In the genomic region with DNA sequence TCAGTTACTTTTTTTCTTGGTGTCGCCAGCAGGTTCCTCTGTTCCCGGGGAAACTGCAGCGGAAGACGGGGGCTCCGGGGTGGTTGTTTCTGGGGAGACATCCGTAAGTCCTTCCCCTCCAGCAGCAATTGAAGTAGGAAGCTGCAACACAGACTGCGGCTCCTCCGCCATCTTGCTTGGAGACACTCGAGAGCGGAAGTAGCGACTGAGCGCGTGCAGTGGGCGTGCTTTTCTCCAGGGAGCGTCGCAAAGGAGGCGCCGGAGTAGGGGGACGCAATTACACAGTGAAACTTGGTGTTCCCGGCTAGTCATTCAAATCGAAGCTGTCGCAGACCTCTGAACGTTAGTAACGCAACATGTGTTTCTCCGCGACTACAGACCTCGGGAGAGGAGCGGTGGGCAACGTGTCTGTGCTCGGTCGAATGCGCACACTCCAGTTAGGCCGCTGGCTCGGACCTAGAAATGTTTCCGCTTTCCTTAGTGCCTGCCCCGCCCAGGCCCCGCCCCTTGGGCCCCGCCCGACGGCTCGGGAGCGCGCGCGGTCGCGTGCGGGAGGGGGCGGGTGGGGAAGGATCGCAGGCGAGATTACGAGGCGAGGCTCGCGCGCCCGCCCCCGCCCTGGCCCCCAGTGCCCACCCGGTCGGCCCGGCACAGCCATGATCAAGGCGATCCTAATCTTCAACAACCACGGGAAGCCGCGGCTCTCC, we compare ENCODE assay signal across 8 cellular contexts. TPM values are rescaled to one million over a fixed set of nuclear protein-coding genes. Genes with fewer than 3 reads are reported as not detected.
DNase-seq lines count a peak whose midpoint lies in the region; ATAC-seq and TF ChIP-seq lines count a peak whose summit lies in the region.

A gene (plus strand): TSS at position 554 of the 707 bp plus-strand sequence. CDS start 103 bp downstream, at position 657.
A gene (minus strand): TSS at position 184 of the 707 bp plus-strand sequence. CDS start 13 bp downstream, at position 171.

- H3K4me1 Mint-ChIP-seq in CD14-positive monocyte, result peaks cover 44% of the 10 kb centered on the region

- no peak for TF ChIP-seq CTCF in CD14-positive monocyte (IDR thresholded peaks at IDR 0.05)

- ATAC-seq in GM19395 (IDR thresholded peaks at IDR 0.05; ENCODE audit: unreplicated experiment) (peak; percentile 82), HG03558 (IDR thresholded peaks at IDR 0.05; ENCODE audit: extremely low read depth, unreplicated experiment) (peak; percentile 49)

- DNase-seq in CD14-positive monocyte (ENCODE audit: low spot score) (peak; percentile 91), NCI-H748 (lab: John Stamatoyannopoulos, UW; ENCODE audit: unreplicated experiment) (peak; percentile 94), cortex of kidney (lab: John Stamatoyannopoulos, UW) (peak; percentile 42), left kidney (ENCODE audit: low read depth, low spot score) (peak; percentile 98)
- peak; percentile 87 for DNase-seq in activated CD4-positive, alpha-beta T cell treated with anti-CD3 and anti-CD28 coated beads, Interleukin-2, amount 50 U/mL, for 1 hour
- DNase-seq in stimulated activated CD4-positive, alpha-beta T cell treated with anti-CD3 and anti-CD28 coated beads, Interleukin-1b, Interleukin-23, amount 100 ng/mL, for 48 hours, result peak; percentile 92

- no peaks in the 10 kb centered on the region for H3K27me3 Mint-ChIP-seq in CD14-positive monocyte (ENCODE audit: low read depth in 3 of 3)

- H3K27ac Mint-ChIP-seq in CD14-positive monocyte, result peak within 1 kb of the TSS; percentile 98 to 100 (median 100)

- peak within 1 kb of the TSS; percentile 95 to 98 for H3K4me3 Mint-ChIP-seq in CD14-positive monocyte

- intact Hi-C loops in CD14-positive monocyte (cut with micrococcal nuclease), result loop anchor here (5.0 kb wide), 4 partner anchors 191 to 246 kb away; a partner anchor contains a TSS

- peaks cover 14% of the 10 kb centered on the region in 2 donors for H3K36me3 Mint-ChIP-seq in CD14-positive monocyte

- H3K9me3 Mint-ChIP-seq in CD14-positive monocyte, result no peaks in the 10 kb centered on the region

RNA-seq across cellular contexts. Expression of the first gene that starts in this region (rescaled TPM):
- polyA plus RNA-seq in CD14-positive monocyte, result 10 to 100 TPM; 84.8 to 86.1 TPM

RNA-seq across cellular contexts. Expression of the second gene that starts in this region (rescaled TPM):
- polyA plus RNA-seq in CD14-positive monocyte, result 100 to 1,000 TPM; 101 to 143 TPM

Comparison
In these comparisons a context has a peak if more than half of its experiments do, and no peak if none do; other contexts are left out.
1. Peak in every context shown above with its lines: DNase-seq and ATAC-seq.
2. DNase-seq: peak in every context shown above with its lines; median percentile 98 in left kidney; 94 in NCI-H748; 92 in stimulated activated CD4-positive, alpha-beta T cell treated with anti-CD3 and anti-CD28 coated beads, Interleukin-1b, Interleukin-23, amount 100 ng/mL, for 48 hours; 91 in CD14-positive monocyte; 87 in activated CD4-positive, alpha-beta T cell treated with anti-CD3 and anti-CD28 coated beads, Interleukin-2, amount 50 U/mL, for 1 hour; 42 in cortex of kidney.